ENCODE assay signal across 8 cellular contexts in the genomic region with DNA sequence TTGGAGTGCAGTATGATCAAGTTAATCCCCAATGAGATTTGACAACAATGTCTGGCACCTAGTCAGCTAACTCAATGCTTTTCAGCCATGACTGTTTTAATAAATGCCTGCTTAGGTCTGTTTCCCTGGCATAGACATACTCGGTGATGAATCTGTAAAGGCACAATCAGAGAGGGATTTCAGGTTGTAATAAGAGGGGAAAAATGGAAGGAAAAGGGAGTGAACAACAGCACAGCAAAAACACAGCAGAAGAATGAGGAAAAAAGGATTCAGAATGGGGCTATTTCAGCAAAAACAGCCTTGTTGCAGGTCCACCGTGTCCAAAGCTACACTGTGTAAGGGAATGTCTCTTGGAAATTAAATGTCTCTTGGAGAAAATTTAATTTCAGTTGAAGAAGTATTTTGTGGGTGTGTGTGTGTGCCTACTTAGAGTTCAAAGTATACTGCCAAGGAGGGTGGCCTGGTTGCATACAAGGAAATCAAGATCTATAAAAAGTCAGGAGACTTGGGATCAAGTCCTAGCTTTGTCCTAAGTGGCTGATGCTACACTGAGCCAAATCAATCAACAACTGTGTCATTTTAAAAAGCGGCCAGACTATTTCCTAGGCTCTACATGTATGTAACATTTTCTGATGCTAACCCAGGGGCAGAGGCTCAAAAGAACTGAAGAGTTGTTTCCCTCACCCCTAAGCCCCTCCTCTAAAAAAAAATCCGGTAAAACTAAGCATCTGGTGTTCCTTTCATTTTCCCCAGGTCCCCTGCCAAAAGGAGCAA. TPM values are rescaled to one million over a fixed set of nuclear protein-coding genes. Genes with fewer than 3 reads are reported as not detected.
DNase-seq lines count a peak whose midpoint lies in the region; ATAC-seq, FAIRE-seq and TF ChIP-seq lines count a peak whose summit lies in the region.

No MANE protein-coding gene starts in this region.

- 0 out of 2 replicates have a peak overlapping the region, but pooled peaks have one; percentile 24 for H2AFZ ChIP-seq in Loucy (ENCODE audit: low read length)

- no peak for TF ChIP-seq EP300 in A549 (IDR thresholded peaks at IDR 0.05)

- H3K4me2 ChIP-seq in A549 (peak overlapping the region; percentile 88), Loucy (ENCODE audit: low read depth, low read length, poor library complexity, severe bottlenecking) (peak overlapping the region; percentile 81)

- FAIRE-seq in A549 (lab: Jason Lieb, UNC), result no peak

- H3K4me3 ChIP-seq in A549, result peak overlapping the region; percentile 34; the same call in 2 of the 3 replicates
- peak overlapping the region; percentile 73 for H3K4me3 ChIP-seq in Loucy (ENCODE audit: low read length, poor library complexity, severe bottlenecking)
- H3K4me3 ChIP-seq in muscle layer of duodenum (ENCODE audit: low read depth in 1 of 2, low read length in 2 of 2), result peak overlapping the region; percentile 46 to 48

- CTCF ChIA-PET in A549 (lab: Yijun Ruan, JAX), result interaction anchor here (0.6 to 17.1 kb wide), 7 partner anchors 8 to 87 kb away, joined by 3 to 168 read pairs (median 4); partner anchors contain the start of gene CHD2

- WGBS in A549 (ENCODE audit: missing lambda C conversion rate), result 31% methylated on average over 4 of the region's 4 CpGs

- TF ChIP-seq CTCF in A549 (IDR thresholded peaks at IDR 0.05) (no peak), Loucy (conservative IDR thresholded peaks at IDR 0.05; ENCODE audit: low read length) (no peak)

- H3K36me3 ChIP-seq in Loucy (ENCODE audit: insufficient read depth, low read length) (peaks cover 10% of the 10 kb centered on the region; the same call in 1 of the 2 replicates), muscle layer of duodenum (ENCODE audit: control insufficient read depth in 1 of 2, insufficient read depth in 2 of 2, low read length in 2 of 2) (peaks cover 5 to 9% of the 10 kb centered on the region in 2 donors)

- H3F3A ChIP-seq in Loucy (ENCODE audit: low read depth), result peaks cover 4% of the 10 kb centered on the region; the same call in 1 of the 2 replicates

- TF ChIP-seq RAD21 in A549 (conservative IDR thresholded peaks at IDR 0.05 in 1 of 2, IDR thresholded peaks at IDR 0.05 in 1 of 2), result no peak; a peak in 1 of 5 replicates

- TF ChIP-seq POLR2A in A549 (IDR thresholded peaks at IDR 0.05; ENCODE audit: low read length), result no peak

- H3K4me1 ChIP-seq in A549 (peaks cover 39% of the 10 kb centered on the region), Loucy (ENCODE audit: insufficient read depth, low read length, poor library complexity, severe bottlenecking) (peaks cover 42% of the 10 kb centered on the region), muscle layer of duodenum (ENCODE audit: control insufficient read depth in 1 of 2, insufficient read depth in 2 of 2, low read length in 2 of 2) (peaks cover 0 to 15% of the 10 kb centered on the region in 2 donors)

- H3K9me3 ChIP-seq in A549 (no peaks in the 10 kb centered on the region), Loucy (ENCODE audit: insufficient read depth, low read depth, low read length) (no peaks in the 10 kb centered on the region), muscle layer of duodenum (ENCODE audit: control insufficient read depth in 1 of 2, low read length in 2 of 2) (no peaks in the 10 kb centered on the region)

- peaks cover 29% of the 10 kb centered on the region for H4K20me1 ChIP-seq in Loucy (ENCODE audit: insufficient read depth, low read length, poor library complexity, severe bottlenecking)

- no peak for DNase-seq in A549 (ENCODE audit: low read depth in 1 of 2, low spot score in 1 of 2)
- no peak for DNase-seq in caudate nucleus (lab: John Stamatoyannopoulos, UW)
- DNase-seq in HCEC 1CT, result no peak
- no peak for DNase-seq in HPDE6-E6E7 (ENCODE audit: extremely low spot score)

- no peaks in the 10 kb centered on the region for H3K9me2 ChIP-seq in Loucy (replicated peaks; ENCODE audit: low read depth, low read length)

- H3K27ac ChIP-seq in A549 (peak overlapping the region; percentile 86), caudate nucleus (ENCODE audit: low read depth, low read length) (peak overlapping the region; percentile 99), muscle layer of duodenum (ENCODE audit: low read length) (peak overlapping the region; percentile 97)

- POLR2A ChIA-PET in A549 (lab: Yijun Ruan, JAX), result interaction anchor here (1.3 to 10.4 kb wide), 11 partner anchors 12 to 79 kb away, joined by 3 to 374 read pairs (median 69); partner anchors contain the start of gene CHD2

- ATAC-seq in A549, result no peak; a peak in 1 of 6 replicates
- ATAC-seq in HG02852 (IDR thresholded peaks at IDR 0.05; ENCODE audit: unreplicated experiment), result no peak
- no peak for ATAC-seq in GM19395 (IDR thresholded peaks at IDR 0.05; ENCODE audit: unreplicated experiment)

- peaks cover 38% of the 10 kb centered on the region for H3K79me2 ChIP-seq in Loucy (ENCODE audit: insufficient read depth, low read length)

- H3K27me3 ChIP-seq in Loucy (ENCODE audit: insufficient read depth, low read length, poor library complexity, severe bottlenecking) (peaks cover 9% of the 10 kb centered on the region), muscle layer of duodenum (ENCODE audit: low read depth, low read length) (no peaks in the 10 kb centered on the region)

- H3K9ac ChIP-seq in Loucy (ENCODE audit: low read depth, low read length, poor library complexity, severe bottlenecking), result peak overlapping the region; percentile 87

TF ChIP-seq in A549, 52 proteins besides CTCF, POLR2A, EP300 and RAD21:
- TF ChIP-seq BHLHE40 (IDR thresholded peaks at IDR 0.05; ENCODE audit: low read depth, low read length), result no peak
- TF ChIP-seq REST (IDR thresholded peaks at IDR 0.05), result no peak
- TF ChIP-seq SREBF2 (IDR thresholded peaks at IDR 0.05), result no peak
- no peak for TF ChIP-seq MAFK (IDR thresholded peaks at IDR 0.05; ENCODE audit: partially characterized antibody)
- no peak for TF ChIP-seq NR3C1 (IDR thresholded peaks at IDR 0.05)
- TF ChIP-seq RNF2 (IDR thresholded peaks at IDR 0.05; ENCODE audit: borderline replicate concordance, low read depth), result no peak
- TF ChIP-seq MYC (IDR thresholded peaks at IDR 0.05; ENCODE audit: borderline replicate concordance, low read length), result no peak
- TF ChIP-seq USF2 (IDR thresholded peaks at IDR 0.05), result no peak
- no peak for TF ChIP-seq ZSCAN20 (CRISPR knock-in tag; IDR thresholded peaks at IDR 0.05)
- TF ChIP-seq RCOR1 (IDR thresholded peaks at IDR 0.05; ENCODE audit: low read depth, low read length), result no peak
- TF ChIP-seq, protein P1, sequence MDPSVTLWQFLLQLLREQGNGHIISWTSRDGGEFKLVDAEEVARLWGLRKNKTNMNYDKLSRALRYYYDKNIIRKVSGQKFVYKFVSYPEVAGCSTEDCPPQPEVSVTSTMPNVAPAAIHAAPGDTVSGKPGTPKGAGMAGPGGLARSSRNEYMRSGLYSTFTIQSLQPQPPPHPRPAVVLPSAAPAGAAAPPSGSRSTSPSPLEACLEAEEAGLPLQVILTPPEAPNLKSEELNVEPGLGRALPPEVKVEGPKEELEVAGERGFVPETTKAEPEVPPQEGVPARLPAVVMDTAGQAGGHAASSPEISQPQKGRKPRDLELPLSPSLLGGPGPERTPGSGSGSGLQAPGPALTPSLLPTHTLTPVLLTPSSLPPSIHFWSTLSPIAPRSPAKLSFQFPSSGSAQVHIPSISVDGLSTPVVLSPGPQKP (IDR thresholded peaks at IDR 0.05; ENCODE audit: low read depth, low read length), result no peak
- TF ChIP-seq FOSL2 (IDR thresholded peaks at IDR 0.05), result no peak
- no peak for TF ChIP-seq FOSL2 (CRISPR knock-in tag; IDR thresholded peaks at IDR 0.05)
- no peak for TF ChIP-seq NPAS2 (CRISPR knock-in tag; IDR thresholded peaks at IDR 0.05; ENCODE audit: borderline replicate concordance)
- no peak for TF ChIP-seq HOXA7 (CRISPR knock-in tag; IDR thresholded peaks at IDR 0.05)
- no peak for TF ChIP-seq GATA3 (IDR thresholded peaks at IDR 0.05; ENCODE audit: borderline replicate concordance)

RNA-seq across cellular contexts. Expression of gene CHD2, which starts 19.1 kb away (rescaled TPM):
- 68.2 and 88.1 TPM in 2 replicates for polyA plus RNA-seq in A549 (2011; rRNA removed)
- polyA plus RNA-seq in A549 (2012; cell fraction: cytosol; rRNA removed), result 19.7 and 19.8 TPM in 2 replicates
- polyA plus RNA-seq in A549 (2012; cell fraction: nucleus; rRNA removed), result 42.4 and 67.4 TPM in 2 replicates
- polyA plus RNA-seq in A549 (2017; fragmentation: RNase III; extraction: RNeasy Plus Mini Kit Qiagen cat#74134 plus additional on column Dnase treatment), result 29.5 to 30.2 TPM (median 29.5 TPM) in 3 replicates
- polyA minus RNA-seq in A549 (2011; rRNA and poly(A)+ RNA removed), result 127 and 129 TPM in 2 replicates
